Comparison of ENCODE assay signal across 1 cellular context in genomic region chr19:30689474-30689873, GRCh38.
TF ChIP-seq lines count a peak whose summit lies in the region.

No MANE protein-coding gene starts in this region.

TF ChIP-seq in GM23338, 12 proteins besides CTCF, POLR2A, EP300 and RAD21 (continued from another document):
- TF ChIP-seq, protein P1, sequence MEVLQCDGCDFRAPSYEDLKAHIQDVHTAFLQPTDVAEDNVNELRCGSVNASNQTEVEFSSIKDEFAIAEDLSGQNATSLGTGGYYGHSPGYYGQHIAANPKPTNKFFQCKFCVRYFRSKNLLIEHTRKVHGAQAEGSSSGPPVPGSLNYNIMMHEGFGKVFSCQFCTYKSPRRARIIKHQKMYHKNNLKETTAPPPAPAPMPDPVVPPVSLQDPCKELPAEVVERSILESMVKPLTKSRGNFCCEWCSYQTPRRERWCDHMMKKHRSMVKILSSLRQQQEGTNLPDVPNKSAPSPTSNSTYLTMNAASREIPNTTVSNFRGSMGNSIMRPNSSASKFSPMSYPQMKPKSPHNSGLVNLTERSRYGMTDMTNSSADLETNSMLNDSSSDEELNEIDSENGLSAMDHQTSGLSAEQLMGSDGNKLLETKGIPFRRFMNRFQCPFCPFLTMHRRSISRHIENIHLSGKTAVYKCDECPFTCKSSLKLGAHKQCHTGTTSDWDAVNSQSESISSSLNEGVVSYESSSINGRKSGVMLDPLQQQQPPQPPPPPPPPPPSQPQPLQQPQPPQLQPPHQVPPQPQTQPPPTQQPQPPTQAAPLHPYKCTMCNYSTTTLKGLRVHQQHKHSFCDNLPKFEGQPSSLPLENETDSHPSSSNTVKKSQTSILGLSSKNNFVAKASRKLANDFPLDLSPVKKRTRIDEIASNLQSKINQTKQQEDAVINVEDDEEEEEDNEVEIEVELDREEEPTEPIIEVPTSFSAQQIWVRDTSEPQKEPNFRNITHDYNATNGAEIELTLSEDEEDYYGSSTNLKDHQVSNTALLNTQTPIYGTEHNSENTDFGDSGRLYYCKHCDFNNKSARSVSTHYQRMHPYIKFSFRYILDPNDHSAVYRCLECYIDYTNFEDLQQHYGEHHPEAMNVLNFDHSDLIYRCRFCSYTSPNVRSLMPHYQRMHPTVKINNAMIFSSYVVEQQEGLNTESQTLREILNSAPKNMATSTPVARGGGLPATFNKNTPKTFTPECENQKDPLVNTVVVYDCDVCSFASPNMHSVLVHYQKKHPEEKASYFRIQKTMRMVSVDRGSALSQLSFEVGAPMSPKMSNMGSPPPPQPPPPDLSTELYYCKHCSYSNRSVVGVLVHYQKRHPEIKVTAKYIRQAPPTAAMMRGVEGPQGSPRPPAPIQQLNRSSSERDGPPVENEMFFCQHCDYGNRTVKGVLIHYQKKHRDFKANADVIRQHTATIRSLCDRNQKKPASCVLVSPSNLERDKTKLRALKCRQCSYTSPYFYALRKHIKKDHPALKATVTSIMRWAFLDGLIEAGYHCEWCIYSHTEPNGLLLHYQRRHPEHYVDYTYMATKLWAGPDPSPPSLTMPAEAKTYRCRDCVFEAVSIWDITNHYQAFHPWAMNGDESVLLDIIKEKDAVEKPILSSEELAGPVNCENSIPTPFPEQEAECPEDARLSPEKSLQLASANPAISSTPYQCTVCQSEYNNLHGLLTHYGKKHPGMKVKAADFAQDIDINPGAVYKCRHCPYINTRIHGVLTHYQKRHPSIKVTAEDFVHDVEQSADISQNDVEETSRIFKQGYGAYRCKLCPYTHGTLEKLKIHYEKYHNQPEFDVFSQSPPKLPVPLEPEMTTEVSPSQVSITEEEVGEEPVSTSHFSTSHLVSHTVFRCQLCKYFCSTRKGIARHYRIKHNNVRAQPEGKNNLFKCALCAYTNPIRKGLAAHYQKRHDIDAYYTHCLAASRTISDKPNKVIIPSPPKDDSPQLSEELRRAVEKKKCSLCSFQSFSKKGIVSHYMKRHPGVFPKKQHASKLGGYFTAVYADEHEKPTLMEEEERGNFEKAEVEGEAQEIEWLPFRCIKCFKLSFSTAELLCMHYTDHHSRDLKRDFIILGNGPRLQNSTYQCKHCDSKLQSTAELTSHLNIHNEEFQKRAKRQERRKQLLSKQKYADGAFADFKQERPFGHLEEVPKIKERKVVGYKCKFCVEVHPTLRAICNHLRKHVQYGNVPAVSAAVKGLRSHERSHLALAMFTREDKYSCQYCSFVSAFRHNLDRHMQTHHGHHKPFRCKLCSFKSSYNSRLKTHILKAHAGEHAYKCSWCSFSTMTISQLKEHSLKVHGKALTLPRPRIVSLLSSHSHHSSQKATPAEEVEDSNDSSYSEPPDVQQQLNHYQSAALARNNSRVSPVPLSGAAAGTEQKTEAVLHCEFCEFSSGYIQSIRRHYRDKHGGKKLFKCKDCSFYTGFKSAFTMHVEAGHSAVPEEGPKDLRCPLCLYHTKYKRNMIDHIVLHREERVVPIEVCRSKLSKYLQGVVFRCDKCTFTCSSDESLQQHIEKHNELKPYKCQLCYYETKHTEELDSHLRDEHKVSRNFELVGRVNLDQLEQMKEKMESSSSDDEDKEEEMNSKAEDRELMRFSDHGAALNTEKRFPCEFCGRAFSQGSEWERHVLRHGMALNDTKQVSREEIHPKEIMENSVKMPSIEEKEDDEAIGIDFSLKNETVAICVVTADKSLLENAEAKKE (CRISPR knock-in tag; IDR thresholded peaks at IDR 0.05) = no peak
- TF ChIP-seq EZH2 (IDR thresholded peaks at IDR 0.05; ENCODE audit: low read depth, unreplicated experiment) (no peak), ZNF331 (CRISPR knock-in tag; IDR thresholded peaks at IDR 0.05; ENCODE audit: low read depth) (no peak), NANOG (IDR thresholded peaks at IDR 0.05; ENCODE audit: borderline replicate concordance) (no peak), ETS1 (IDR thresholded peaks at IDR 0.05) (no peak), STAT1 (IDR thresholded peaks at IDR 0.05; ENCODE audit: unreplicated experiment) (no peak), CREB1 (CRISPR knock-in tag; IDR thresholded peaks at IDR 0.05; ENCODE audit: low read depth) (no peak), ZNF114 (CRISPR knock-in tag; IDR thresholded peaks at IDR 0.05) (no peak), EZH2phosphoT487 (IDR thresholded peaks at IDR 0.05; ENCODE audit: unreplicated experiment) (no peak)
- TF ChIP-seq, protein P2, sequence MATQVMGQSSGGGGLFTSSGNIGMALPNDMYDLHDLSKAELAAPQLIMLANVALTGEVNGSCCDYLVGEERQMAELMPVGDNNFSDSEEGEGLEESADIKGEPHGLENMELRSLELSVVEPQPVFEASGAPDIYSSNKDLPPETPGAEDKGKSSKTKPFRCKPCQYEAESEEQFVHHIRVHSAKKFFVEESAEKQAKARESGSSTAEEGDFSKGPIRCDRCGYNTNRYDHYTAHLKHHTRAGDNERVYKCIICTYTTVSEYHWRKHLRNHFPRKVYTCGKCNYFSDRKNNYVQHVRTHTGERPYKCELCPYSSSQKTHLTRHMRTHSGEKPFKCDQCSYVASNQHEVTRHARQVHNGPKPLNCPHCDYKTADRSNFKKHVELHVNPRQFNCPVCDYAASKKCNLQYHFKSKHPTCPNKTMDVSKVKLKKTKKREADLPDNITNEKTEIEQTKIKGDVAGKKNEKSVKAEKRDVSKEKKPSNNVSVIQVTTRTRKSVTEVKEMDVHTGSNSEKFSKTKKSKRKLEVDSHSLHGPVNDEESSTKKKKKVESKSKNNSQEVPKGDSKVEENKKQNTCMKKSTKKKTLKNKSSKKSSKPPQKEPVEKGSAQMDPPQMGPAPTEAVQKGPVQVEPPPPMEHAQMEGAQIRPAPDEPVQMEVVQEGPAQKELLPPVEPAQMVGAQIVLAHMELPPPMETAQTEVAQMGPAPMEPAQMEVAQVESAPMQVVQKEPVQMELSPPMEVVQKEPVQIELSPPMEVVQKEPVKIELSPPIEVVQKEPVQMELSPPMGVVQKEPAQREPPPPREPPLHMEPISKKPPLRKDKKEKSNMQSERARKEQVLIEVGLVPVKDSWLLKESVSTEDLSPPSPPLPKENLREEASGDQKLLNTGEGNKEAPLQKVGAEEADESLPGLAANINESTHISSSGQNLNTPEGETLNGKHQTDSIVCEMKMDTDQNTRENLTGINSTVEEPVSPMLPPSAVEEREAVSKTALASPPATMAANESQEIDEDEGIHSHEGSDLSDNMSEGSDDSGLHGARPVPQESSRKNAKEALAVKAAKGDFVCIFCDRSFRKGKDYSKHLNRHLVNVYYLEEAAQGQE (IDR thresholded peaks at IDR 0.05; ENCODE audit: unreplicated experiment) = no peak
